In the genomic region with DNA sequence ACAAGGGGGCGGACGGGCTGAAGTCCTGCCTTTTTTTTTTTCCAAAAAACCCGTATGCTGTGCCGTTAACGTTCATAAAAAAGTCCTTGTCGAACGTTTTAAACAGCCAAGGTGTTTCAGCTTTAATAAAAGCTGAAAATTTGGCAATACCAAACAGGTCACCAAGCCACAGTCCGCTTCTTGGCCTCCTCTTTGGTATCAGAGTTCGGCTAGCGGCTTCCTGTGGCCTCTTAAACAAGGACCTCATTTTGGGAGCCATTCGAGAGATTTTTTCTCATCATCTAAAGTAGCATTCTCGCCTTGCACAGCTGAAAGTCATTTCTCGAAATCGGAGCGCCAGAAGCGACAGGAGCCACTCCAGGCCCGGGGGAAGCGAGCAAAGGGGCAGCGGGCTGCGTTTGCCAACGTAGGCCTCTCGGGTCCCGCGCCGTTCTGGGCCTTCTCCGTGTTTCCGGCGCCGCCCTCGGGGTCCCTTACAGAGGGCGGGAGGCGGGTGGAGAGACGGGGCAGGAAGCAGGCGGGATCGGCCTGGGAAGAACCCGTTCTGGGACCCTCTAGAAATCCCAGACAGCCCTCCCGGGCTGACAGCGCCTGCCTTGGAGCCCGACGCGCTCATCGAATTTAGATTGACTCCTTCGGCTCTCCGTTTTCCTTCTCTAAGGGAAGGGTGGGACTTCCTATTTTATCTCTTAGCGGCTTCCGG, we compare ENCODE assay signal across 1 cellular context.
TF ChIP-seq lines count a peak whose summit lies in the region.

No MANE protein-coding gene starts in this region.

TF ChIP-seq in HepG2, 621 proteins besides CTCF, POLR2A, EP300 and RAD21 (continued from another document and continues in another):
- TF ChIP-seq, protein P1, sequence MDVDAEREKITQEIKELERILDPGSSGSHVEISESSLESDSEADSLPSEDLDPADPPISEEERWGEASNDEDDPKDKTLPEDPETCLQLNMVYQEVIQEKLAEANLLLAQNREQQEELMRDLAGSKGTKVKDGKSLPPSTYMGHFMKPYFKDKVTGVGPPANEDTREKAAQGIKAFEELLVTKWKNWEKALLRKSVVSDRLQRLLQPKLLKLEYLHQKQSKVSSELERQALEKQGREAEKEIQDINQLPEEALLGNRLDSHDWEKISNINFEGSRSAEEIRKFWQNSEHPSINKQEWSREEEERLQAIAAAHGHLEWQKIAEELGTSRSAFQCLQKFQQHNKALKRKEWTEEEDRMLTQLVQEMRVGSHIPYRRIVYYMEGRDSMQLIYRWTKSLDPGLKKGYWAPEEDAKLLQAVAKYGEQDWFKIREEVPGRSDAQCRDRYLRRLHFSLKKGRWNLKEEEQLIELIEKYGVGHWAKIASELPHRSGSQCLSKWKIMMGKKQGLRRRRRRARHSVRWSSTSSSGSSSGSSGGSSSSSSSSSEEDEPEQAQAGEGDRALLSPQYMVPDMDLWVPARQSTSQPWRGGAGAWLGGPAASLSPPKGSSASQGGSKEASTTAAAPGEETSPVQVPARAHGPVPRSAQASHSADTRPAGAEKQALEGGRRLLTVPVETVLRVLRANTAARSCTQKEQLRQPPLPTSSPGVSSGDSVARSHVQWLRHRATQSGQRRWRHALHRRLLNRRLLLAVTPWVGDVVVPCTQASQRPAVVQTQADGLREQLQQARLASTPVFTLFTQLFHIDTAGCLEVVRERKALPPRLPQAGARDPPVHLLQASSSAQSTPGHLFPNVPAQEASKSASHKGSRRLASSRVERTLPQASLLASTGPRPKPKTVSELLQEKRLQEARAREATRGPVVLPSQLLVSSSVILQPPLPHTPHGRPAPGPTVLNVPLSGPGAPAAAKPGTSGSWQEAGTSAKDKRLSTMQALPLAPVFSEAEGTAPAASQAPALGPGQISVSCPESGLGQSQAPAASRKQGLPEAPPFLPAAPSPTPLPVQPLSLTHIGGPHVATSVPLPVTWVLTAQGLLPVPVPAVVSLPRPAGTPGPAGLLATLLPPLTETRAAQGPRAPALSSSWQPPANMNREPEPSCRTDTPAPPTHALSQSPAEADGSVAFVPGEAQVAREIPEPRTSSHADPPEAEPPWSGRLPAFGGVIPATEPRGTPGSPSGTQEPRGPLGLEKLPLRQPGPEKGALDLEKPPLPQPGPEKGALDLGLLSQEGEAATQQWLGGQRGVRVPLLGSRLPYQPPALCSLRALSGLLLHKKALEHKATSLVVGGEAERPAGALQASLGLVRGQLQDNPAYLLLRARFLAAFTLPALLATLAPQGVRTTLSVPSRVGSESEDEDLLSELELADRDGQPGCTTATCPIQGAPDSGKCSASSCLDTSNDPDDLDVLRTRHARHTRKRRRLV (CRISPR knock-in tag; IDR thresholded peaks at IDR 0.05), result peak; percentile 52; the same call in 1 of the 2 replicates
- TF ChIP-seq THAP11 (CRISPR knock-in tag; IDR thresholded peaks at IDR 0.05), result no peak; the same call in 1 of the 2 replicates
- no peak for TF ChIP-seq PAX8 (CRISPR knock-in tag; IDR thresholded peaks at IDR 0.05; ENCODE audit: borderline replicate concordance)
- TF ChIP-seq, protein P2, sequence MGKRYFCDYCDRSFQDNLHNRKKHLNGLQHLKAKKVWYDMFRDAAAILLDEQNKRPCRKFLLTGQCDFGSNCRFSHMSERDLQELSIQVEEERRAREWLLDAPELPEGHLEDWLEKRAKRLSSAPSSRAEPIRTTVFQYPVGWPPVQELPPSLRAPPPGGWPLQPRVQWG (CRISPR knock-in tag; IDR thresholded peaks at IDR 0.05; ENCODE audit: borderline replicate concordance, low read depth), result no peak
- TF ChIP-seq CEBPG (CRISPR knock-in tag; IDR thresholded peaks at IDR 0.05), result no peak
- TF ChIP-seq ZNF124 (CRISPR knock-in tag; IDR thresholded peaks at IDR 0.05), result no peak
- no peak for TF ChIP-seq PRPF4 (IDR thresholded peaks at IDR 0.05; ENCODE audit: low read depth, low read length, poor library complexity, severe bottlenecking)
- no peak for TF ChIP-seq FOXM1 (CRISPR knock-in tag; IDR thresholded peaks at IDR 0.05)
- TF ChIP-seq, protein P3, sequence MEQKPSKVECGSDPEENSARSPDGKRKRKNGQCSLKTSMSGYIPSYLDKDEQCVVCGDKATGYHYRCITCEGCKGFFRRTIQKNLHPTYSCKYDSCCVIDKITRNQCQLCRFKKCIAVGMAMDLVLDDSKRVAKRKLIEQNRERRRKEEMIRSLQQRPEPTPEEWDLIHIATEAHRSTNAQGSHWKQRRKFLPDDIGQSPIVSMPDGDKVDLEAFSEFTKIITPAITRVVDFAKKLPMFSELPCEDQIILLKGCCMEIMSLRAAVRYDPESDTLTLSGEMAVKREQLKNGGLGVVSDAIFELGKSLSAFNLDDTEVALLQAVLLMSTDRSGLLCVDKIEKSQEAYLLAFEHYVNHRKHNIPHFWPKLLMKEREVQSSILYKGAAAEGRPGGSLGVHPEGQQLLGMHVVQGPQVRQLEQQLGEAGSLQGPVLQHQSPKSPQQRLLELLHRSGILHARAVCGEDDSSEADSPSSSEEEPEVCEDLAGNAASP (CRISPR knock-in tag; IDR thresholded peaks at IDR 0.05; ENCODE audit: borderline replicate concordance), result no peak
- no peak for TF ChIP-seq KDM5A (IDR thresholded peaks at IDR 0.05; ENCODE audit: borderline replicate concordance, low read length)
- TF ChIP-seq, protein P4, sequence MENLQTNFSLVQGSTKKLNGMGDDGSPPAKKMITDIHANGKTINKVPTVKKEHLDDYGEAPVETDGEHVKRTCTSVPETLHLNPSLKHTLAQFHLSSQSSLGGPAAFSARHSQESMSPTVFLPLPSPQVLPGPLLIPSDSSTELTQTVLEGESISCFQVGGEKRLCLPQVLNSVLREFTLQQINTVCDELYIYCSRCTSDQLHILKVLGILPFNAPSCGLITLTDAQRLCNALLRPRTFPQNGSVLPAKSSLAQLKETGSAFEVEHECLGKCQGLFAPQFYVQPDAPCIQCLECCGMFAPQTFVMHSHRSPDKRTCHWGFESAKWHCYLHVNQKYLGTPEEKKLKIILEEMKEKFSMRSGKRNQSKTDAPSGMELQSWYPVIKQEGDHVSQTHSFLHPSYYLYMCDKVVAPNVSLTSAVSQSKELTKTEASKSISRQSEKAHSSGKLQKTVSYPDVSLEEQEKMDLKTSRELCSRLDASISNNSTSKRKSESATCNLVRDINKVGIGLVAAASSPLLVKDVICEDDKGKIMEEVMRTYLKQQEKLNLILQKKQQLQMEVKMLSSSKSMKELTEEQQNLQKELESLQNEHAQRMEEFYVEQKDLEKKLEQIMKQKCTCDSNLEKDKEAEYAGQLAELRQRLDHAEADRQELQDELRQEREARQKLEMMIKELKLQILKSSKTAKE (CRISPR knock-in tag; IDR thresholded peaks at IDR 0.05; ENCODE audit: borderline replicate concordance), result no peak
- no peak; the same call in 1 of the 2 replicates for TF ChIP-seq ZNF670 (CRISPR knock-in tag; IDR thresholded peaks at IDR 0.05; ENCODE audit: borderline replicate concordance)
- TF ChIP-seq ATF7-NPFF (CRISPR knock-in tag; IDR thresholded peaks at IDR 0.05; ENCODE audit: low read depth), result 0 out of 2 replicates have a peak, but pooled peaks have one; percentile 17
- no peak for TF ChIP-seq ZNF160 (CRISPR knock-in tag; IDR thresholded peaks at IDR 0.05)
- TF ChIP-seq MED13 (CRISPR knock-in tag; IDR thresholded peaks at IDR 0.05), result peak; percentile 53; the same call in 1 of the 2 replicates
- no peak; the same call in 1 of the 2 replicates for TF ChIP-seq ZFP90 (CRISPR knock-in tag; IDR thresholded peaks at IDR 0.05; ENCODE audit: borderline replicate concordance)
- TF ChIP-seq KLF6 (CRISPR knock-in tag; IDR thresholded peaks at IDR 0.05), result no peak
- peak; percentile 61; the same call in 1 of the 2 replicates for TF ChIP-seq ZNF709 (CRISPR knock-in tag; IDR thresholded peaks at IDR 0.05)
- TF ChIP-seq, protein P5, sequence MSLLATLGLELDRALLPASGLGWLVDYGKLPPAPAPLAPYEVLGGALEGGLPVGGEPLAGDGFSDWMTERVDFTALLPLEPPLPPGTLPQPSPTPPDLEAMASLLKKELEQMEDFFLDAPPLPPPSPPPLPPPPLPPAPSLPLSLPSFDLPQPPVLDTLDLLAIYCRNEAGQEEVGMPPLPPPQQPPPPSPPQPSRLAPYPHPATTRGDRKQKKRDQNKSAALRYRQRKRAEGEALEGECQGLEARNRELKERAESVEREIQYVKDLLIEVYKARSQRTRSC (CRISPR knock-in tag; IDR thresholded peaks at IDR 0.05; ENCODE audit: low read depth), result no peak
- TF ChIP-seq, protein P6, sequence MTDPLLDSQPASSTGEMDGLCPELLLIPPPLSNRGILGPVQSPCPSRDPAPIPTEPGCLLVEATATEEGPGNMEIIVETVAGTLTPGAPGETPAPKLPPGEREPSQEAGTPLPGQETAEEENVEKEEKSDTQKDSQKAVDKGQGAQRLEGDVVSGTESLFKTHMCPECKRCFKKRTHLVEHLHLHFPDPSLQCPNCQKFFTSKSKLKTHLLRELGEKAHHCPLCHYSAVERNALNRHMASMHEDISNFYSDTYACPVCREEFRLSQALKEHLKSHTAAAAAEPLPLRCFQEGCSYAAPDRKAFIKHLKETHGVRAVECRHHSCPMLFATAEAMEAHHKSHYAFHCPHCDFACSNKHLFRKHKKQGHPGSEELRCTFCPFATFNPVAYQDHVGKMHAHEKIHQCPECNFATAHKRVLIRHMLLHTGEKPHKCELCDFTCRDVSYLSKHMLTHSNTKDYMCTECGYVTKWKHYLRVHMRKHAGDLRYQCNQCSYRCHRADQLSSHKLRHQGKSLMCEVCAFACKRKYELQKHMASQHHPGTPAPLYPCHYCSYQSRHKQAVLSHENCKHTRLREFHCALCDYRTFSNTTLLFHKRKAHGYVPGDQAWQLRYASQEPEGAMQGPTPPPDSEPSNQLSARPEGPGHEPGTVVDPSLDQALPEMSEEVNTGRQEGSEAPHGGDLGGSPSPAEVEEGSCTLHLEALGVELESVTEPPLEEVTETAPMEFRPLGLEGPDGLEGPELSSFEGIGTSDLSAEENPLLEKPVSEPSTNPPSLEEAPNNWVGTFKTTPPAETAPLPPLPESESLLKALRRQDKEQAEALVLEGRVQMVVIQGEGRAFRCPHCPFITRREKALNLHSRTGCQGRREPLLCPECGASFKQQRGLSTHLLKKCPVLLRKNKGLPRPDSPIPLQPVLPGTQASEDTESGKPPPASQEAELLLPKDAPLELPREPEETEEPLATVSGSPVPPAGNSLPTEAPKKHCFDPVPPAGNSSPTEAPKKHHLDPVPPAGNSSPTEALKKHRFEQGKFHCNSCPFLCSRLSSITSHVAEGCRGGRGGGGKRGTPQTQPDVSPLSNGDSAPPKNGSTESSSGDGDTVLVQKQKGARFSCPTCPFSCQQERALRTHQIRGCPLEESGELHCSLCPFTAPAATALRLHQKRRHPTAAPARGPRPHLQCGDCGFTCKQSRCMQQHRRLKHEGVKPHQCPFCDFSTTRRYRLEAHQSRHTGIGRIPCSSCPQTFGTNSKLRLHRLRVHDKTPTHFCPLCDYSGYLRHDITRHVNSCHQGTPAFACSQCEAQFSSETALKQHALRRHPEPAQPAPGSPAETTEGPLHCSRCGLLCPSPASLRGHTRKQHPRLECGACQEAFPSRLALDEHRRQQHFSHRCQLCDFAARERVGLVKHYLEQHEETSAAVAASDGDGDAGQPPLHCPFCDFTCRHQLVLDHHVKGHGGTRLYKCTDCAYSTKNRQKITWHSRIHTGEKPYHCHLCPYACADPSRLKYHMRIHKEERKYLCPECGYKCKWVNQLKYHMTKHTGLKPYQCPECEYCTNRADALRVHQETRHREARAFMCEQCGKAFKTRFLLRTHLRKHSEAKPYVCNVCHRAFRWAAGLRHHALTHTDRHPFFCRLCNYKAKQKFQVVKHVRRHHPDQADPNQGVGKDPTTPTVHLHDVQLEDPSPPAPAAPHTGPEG (CRISPR knock-in tag; IDR thresholded peaks at IDR 0.05), result no peak
- no peak for TF ChIP-seq MXD4 (CRISPR knock-in tag; IDR thresholded peaks at IDR 0.05)
- TF ChIP-seq, protein P7, sequence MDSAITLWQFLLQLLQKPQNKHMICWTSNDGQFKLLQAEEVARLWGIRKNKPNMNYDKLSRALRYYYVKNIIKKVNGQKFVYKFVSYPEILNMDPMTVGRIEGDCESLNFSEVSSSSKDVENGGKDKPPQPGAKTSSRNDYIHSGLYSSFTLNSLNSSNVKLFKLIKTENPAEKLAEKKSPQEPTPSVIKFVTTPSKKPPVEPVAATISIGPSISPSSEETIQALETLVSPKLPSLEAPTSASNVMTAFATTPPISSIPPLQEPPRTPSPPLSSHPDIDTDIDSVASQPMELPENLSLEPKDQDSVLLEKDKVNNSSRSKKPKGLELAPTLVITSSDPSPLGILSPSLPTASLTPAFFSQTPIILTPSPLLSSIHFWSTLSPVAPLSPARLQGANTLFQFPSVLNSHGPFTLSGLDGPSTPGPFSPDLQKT (CRISPR knock-in tag; IDR thresholded peaks at IDR 0.05; ENCODE audit: borderline replicate concordance), result no peak; the same call in 1 of the 2 replicates
- TF ChIP-seq POGZ (CRISPR knock-in tag; IDR thresholded peaks at IDR 0.05), result 0 out of 2 replicates have a peak, but pooled peaks have one; percentile 6
- no peak for TF ChIP-seq PHB2 (IDR thresholded peaks at IDR 0.05; ENCODE audit: partially characterized antibody)
- TF ChIP-seq, protein P8, sequence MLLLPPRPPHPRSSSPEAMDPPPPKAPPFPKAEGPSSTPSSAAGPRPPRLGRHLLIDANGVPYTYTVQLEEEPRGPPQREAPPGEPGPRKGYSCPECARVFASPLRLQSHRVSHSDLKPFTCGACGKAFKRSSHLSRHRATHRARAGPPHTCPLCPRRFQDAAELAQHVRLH (CRISPR knock-in tag; IDR thresholded peaks at IDR 0.05; ENCODE audit: borderline replicate concordance, low read depth), result no peak
- TF ChIP-seq NKX3-1 (CRISPR knock-in tag; IDR thresholded peaks at IDR 0.05), result peak; percentile 37; the same call in 1 of the 2 replicates
- no peak for TF ChIP-seq KAT2B (IDR thresholded peaks at IDR 0.05; ENCODE audit: borderline replicate concordance, low read depth, low read length)
- TF ChIP-seq ZNF367 (CRISPR knock-in tag; IDR thresholded peaks at IDR 0.05; ENCODE audit: borderline replicate concordance), result no peak
- TF ChIP-seq GFI1 (CRISPR knock-in tag; IDR thresholded peaks at IDR 0.05; ENCODE audit: borderline replicate concordance), result peak; percentile 44; the same call in 1 of the 2 replicates
- TF ChIP-seq, protein P9, sequence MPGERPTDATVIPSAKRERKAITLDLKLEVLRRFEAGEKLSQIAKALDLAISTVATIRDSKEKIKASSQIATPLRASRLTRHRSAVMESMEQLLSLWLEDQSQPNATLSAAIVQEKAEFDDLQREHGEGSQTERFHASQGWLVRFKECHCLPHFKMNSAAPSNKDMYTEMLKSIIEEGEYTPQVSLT (CRISPR knock-in tag; IDR thresholded peaks at IDR 0.05; ENCODE audit: borderline replicate concordance, low read depth), result no peak
- TF ChIP-seq ZNF382 (CRISPR knock-in tag; IDR thresholded peaks at IDR 0.05; ENCODE audit: borderline replicate concordance), result no peak
- no peak for TF ChIP-seq ZNF329 (CRISPR knock-in tag; IDR thresholded peaks at IDR 0.05; ENCODE audit: low read depth)
- TF ChIP-seq SP4 (CRISPR knock-in tag; IDR thresholded peaks at IDR 0.05), result no peak
- no peak for TF ChIP-seq FOXK1 (CRISPR knock-in tag; IDR thresholded peaks at IDR 0.05; ENCODE audit: borderline replicate concordance, low read depth)
- no peak for TF ChIP-seq SALL2 (CRISPR knock-in tag; IDR thresholded peaks at IDR 0.05)
- TF ChIP-seq ZNF737 (CRISPR knock-in tag; IDR thresholded peaks at IDR 0.05; ENCODE audit: borderline replicate concordance), result no peak
- no peak for TF ChIP-seq SAFB2 (CRISPR knock-in tag; IDR thresholded peaks at IDR 0.05; ENCODE audit: borderline replicate concordance, low read depth)
- no peak for TF ChIP-seq ZNF468 (CRISPR knock-in tag; IDR thresholded peaks at IDR 0.05)
- no peak for TF ChIP-seq SUZ12 (IDR thresholded peaks at IDR 0.05; ENCODE audit: low read depth, low read length)
